8 cellular contexts compared by ENCODE assay signal in the genomic region with DNA sequence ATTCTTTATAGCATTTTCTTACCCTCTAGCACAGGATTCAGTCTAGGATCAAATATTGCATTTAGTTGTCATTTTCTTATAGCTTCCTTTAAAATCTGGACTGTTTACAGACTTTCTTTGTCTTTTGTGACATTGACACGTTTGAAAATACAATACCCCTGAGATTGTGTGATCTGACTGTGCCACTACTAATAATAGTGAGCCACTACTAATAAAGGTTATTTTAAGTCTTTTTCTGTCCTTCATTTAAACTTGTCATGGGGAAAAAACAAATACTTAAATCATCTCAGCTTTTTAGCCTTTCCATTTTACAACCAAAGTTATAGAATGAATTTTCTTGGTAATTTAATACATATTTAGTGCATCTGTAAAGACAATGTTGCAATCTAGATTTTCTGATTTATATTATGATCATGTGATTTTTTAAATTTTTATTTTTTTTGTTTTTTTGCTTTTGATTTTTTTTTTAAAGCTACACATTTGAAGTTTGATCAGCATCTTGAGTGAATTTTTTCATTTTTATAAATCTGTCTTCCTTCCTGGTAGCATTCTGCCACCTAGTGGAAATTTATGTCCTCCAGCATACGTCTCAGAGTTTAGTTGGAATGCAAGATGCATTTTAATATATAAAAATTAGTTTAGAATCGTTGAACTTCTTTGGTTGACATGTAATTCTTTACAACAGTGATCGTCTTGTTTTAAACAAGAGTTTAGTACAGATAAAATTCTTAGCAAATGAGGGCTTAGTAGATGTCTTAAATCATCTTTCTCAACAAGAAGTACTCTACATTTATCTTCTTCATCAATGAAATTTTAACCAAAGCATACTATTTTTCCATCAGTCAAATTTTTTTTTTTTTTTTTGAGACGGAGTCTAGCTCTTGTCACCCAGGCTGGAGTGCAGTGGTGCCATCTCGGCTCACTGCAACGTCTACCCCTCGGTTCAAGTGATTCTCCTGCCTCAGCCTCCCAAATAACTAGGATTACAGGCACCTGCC.
DNase-seq lines count a peak whose midpoint lies in the region; ATAC-seq and TF ChIP-seq lines count a peak whose summit lies in the region.

No MANE protein-coding gene starts in this region.

- H3K27me3 ChIP-seq in GM06990 (replicated peaks; ENCODE audit: control insufficient read depth, insufficient read depth, low read length) = no peaks in the 10 kb centered on the region

- H3K4me3 ChIP-seq in AG09309 (ENCODE audit: control insufficient read depth, low read depth, low read length) (no peak overlapping the region), GM06990 (replicated peaks; ENCODE audit: low read depth, low read length) (no peak overlapping the region), skeletal muscle cell (ENCODE audit: low read depth, low read length) (no peak overlapping the region)

- DNase-seq in AG09309 (ENCODE audit: low read depth) (peak; percentile 41), GM06990 (ENCODE audit: extremely low read depth, insufficient read length) (peak; percentile 20), NCI-H2029 treated with DMSO at 0.1 percent for 48 hours (lab: John Stamatoyannopoulos, UW) (peak; percentile 47), glomerular visceral epithelial cell (ENCODE audit: extremely low spot score) (peak; percentile 66), skeletal muscle cell (ENCODE audit: low read depth) (peak; percentile 34), substantia nigra (lab: John Stamatoyannopoulos, UW) (no peak)
- DNase-seq in activated CD8-positive, alpha-beta T cell treated with anti-CD3 and anti-CD28 coated beads for 36 hours = peak; percentile 21

- peaks cover 6% of the 10 kb centered on the region for H3K36me3 ChIP-seq in GM06990 (ENCODE audit: control insufficient read depth, insufficient read depth, low read length)

- peaks cover 37% of the 10 kb centered on the region for H3K4me1 Mint-ChIP-seq in activated CD8-positive, alpha-beta T cell treated with anti-CD3 and anti-CD28 coated beads for 36 hours (ENCODE audit: low read depth)

- TF ChIP-seq CTCF in AG09309 (IDR thresholded peaks at IDR 0.05; ENCODE audit: control insufficient read depth, insufficient read depth, low read depth, low read length, missing control alignments) = peak; percentile 73
- TF ChIP-seq CTCF in GM06990 (IDR thresholded peaks at IDR 0.05; ENCODE audit: insufficient read depth, low read length, poor library complexity, severe bottlenecking) = peak; percentile 62
- TF ChIP-seq CTCF in activated CD8-positive, alpha-beta T cell treated with anti-CD3 and anti-CD28 coated beads for 36 hours (IDR thresholded peaks at IDR 0.05) = peak; percentile 95

- ATAC-seq in activated CD8-positive, alpha-beta T cell treated with anti-CD3 and anti-CD28 coated beads for 36 hours = peak; percentile 58
- ATAC-seq in GM21526 (IDR thresholded peaks at IDR 0.05; ENCODE audit: low FRiP score, unreplicated experiment) = no peak

- intact Hi-C loops in activated CD8-positive, alpha-beta T cell treated with anti-CD3 and anti-CD28 coated beads for 36 hours (cut with micrococcal nuclease) = loop anchor here (5.0 kb wide), 1 partner anchor 349 kb away; no protein-coding TSS in a partner anchor

- H3K9me3 Mint-ChIP-seq in activated CD8-positive, alpha-beta T cell treated with anti-CD3 and anti-CD28 coated beads for 36 hours = no peaks in the 10 kb centered on the region

- H3K27ac ChIP-seq in substantia nigra (ENCODE audit: low read depth, low read length, poor library complexity, severe bottlenecking) = no peak overlapping the region

- peaks cover 40% of the 10 kb centered on the region for H3K36me3 Mint-ChIP-seq in activated CD8-positive, alpha-beta T cell treated with anti-CD3 and anti-CD28 coated beads for 36 hours (ENCODE audit: low read depth)

- CTCF ChIA-PET in activated CD8-positive, alpha-beta T cell treated with anti-CD3 and anti-CD28 coated beads for 36 hours (lab: Charles Lee) = interaction anchor here (0.6 to 4.7 kb wide), 51 partner anchors 10 to 1429 kb away, joined by 3 to 39 read pairs (median 4); partner anchors contain the start of genes NCOA3 and ZMYND8

- POLR2A ChIA-PET in activated CD8-positive, alpha-beta T cell treated with anti-CD3 and anti-CD28 coated beads for 36 hours (lab: Charles Lee) = interaction anchor here (1.6 kb wide), 1 partner anchor 120 kb away, joined by 5 read pairs; the partner anchor contains the start of gene NCOA3

- H3K4me3 Mint-ChIP-seq in activated CD8-positive, alpha-beta T cell treated with anti-CD3 and anti-CD28 coated beads for 36 hours = no peak overlapping the region

- no peaks in the 10 kb centered on the region for H3K27me3 Mint-ChIP-seq in activated CD8-positive, alpha-beta T cell treated with anti-CD3 and anti-CD28 coated beads for 36 hours

- H3K27ac Mint-ChIP-seq in activated CD8-positive, alpha-beta T cell treated with anti-CD3 and anti-CD28 coated beads for 36 hours = peak overlapping the region; percentile 71

Comparison
In these comparisons a context has a peak if more than half of its experiments do, and no peak if none do; other contexts are left out.
1. DNase-seq: peak in AG09309 (single experiment), GM06990 (single experiment), NCI-H2029 treated with DMSO at 0.1 percent for 48 hours (single experiment), activated CD8-positive, alpha-beta T cell treated with anti-CD3 and anti-CD28 coated beads for 36 hours (single experiment), glomerular visceral epithelial cell (single experiment) and skeletal muscle cell (single experiment); none in substantia nigra (0 of 49).
2. Peak in every context shown above with its lines, with median percentiles within 50 percentile points of each other: CTCF ChIP-seq.